Comparison of ENCODE assay signal across 14 cellular contexts in genomic region chr5:56164371-56164770, GRCh38.
DNase-seq lines count a peak whose midpoint lies in the region; ATAC-seq and TF ChIP-seq lines count a peak whose summit lies in the region.
"Had no signal": no experiment of that assay in that cellular context is flagged by ENCODE, and none has a peak within 500 bp of the region (broad histone marks: within the 10 kb centered on the region; RNA-seq: fewer than 3 reads in every experiment).

No MANE protein-coding gene starts in this region.

- TF ChIP-seq CTCF in type B pancreatic cell (conservative IDR thresholded peaks at IDR 0.05) = no peak

- H3K27me3 Mint-ChIP-seq in activated CD4-positive, alpha-beta T cell treated with anti-CD3 and anti-CD28 coated beads, Interleukin-2, amount 10 ng/mL, durations not matched to agents 24 days and 14 days = no peaks in the 10 kb centered on the region
- H3K27me3 Mint-ChIP-seq in type B pancreatic cell = no peaks in the 10 kb centered on the region
- no peaks in the 10 kb centered on the region for H3K27me3 Mint-ChIP-seq in activated CD4-positive, alpha-beta memory T cell treated with anti-CD3 and anti-CD28 coated beads, Interleukin-2, amount 10 ng/mL, durations not matched to agents 7 days and 5 days

- DNase-seq in activated CD4-positive, alpha-beta T cell treated with anti-CD3 and anti-CD28 coated beads, Interleukin-2, amount 10 ng/mL, durations not matched to agents 24 days and 14 days = no peak
- no peak for DNase-seq in activated CD4-positive, alpha-beta T cell treated with anti-CD3 and anti-CD28 coated beads, Interleukin-2, amount 50 U/mL, for 48 hours
- DNase-seq in cerebellum (ENCODE audit: low spot score) = peak; percentile 8
- DNase-seq in middle frontal gyrus (ENCODE audit: extremely low spot score, low spot score) = peak; percentile 32
- DNase-seq in type B pancreatic cell (ENCODE audit: extremely low spot score, unreplicated experiment) = no peak
- no peak for DNase-seq in stimulated activated naive CD8-positive, alpha-beta T cell treated with anti-CD3 and anti-CD28 coated beads, Interleukin-15, Interleukin-2, amounts not matched to agents 100 U/mL and 50 U/mL, for 24 hours
- DNase-seq in stimulated activated CD4-positive, alpha-beta T cell treated with anti-CD3 and anti-CD28 coated beads, Interleukin-2, amount 100 ng/mL, for 48 hours = no peak
- no peak for DNase-seq in activated CD4-positive, alpha-beta memory T cell treated with anti-CD3 and anti-CD28 coated beads, Interleukin-2, amount 10 ng/mL, durations not matched to agents 7 days and 5 days
- DNase-seq: ACHN; activated effector memory CD4-positive, alpha-beta T cell treated with anti-CD3 and anti-CD28 coated beads, Interleukin-2, amount 50 U/mL, for 16 hours; cortex of kidney; MG63; tibial artery had no signal

- POLR2A ChIA-PET in activated CD4-positive, alpha-beta memory T cell treated with anti-CD3 and anti-CD28 coated beads, Interleukin-2, amount 10 ng/mL, durations not matched to agents 7 days and 5 days (lab: Charles Lee) = no interaction called here

- CTCF ChIA-PET in activated CD4-positive, alpha-beta memory T cell treated with anti-CD3 and anti-CD28 coated beads, Interleukin-2, amount 10 ng/mL, durations not matched to agents 7 days and 5 days (lab: Charles Lee) = interaction anchor here (0.9 kb wide), 1 partner anchor 228 kb away, joined by 3 read pairs; no protein-coding TSS in a partner anchor

- no peak overlapping the region for H3K4me3 Mint-ChIP-seq in activated CD4-positive, alpha-beta T cell treated with anti-CD3 and anti-CD28 coated beads, Interleukin-2, amount 10 ng/mL, durations not matched to agents 24 days and 14 days
- H3K4me3 Mint-ChIP-seq in type B pancreatic cell = no peak overlapping the region
- no peak overlapping the region for H3K4me3 Mint-ChIP-seq in activated CD4-positive, alpha-beta memory T cell treated with anti-CD3 and anti-CD28 coated beads, Interleukin-2, amount 10 ng/mL, durations not matched to agents 7 days and 5 days

- peak overlapping the region; percentile 5 for H3K27ac Mint-ChIP-seq in activated CD4-positive, alpha-beta T cell treated with anti-CD3 and anti-CD28 coated beads, Interleukin-2, amount 10 ng/mL, durations not matched to agents 24 days and 14 days
- H3K27ac Mint-ChIP-seq in type B pancreatic cell = peak overlapping the region; percentile 41
- no peak overlapping the region for H3K27ac Mint-ChIP-seq in activated CD4-positive, alpha-beta memory T cell treated with anti-CD3 and anti-CD28 coated beads, Interleukin-2, amount 10 ng/mL, durations not matched to agents 7 days and 5 days

- ATAC-seq in stimulated activated naive CD8-positive, alpha-beta T cell treated with anti-CD3 and anti-CD28 coated beads, Interleukin-15, Interleukin-2, amounts not matched to agents 100 U/mL and 50 U/mL, for 24 hours = no peak
- ATAC-seq: left lobe of liver had no signal

- no peaks in the 10 kb centered on the region for H3K9me3 Mint-ChIP-seq in activated CD4-positive, alpha-beta T cell treated with anti-CD3 and anti-CD28 coated beads, Interleukin-2, amount 10 ng/mL, durations not matched to agents 24 days and 14 days
- H3K9me3 Mint-ChIP-seq in type B pancreatic cell = no peaks in the 10 kb centered on the region
- no peaks in the 10 kb centered on the region for H3K9me3 Mint-ChIP-seq in activated CD4-positive, alpha-beta memory T cell treated with anti-CD3 and anti-CD28 coated beads, Interleukin-2, amount 10 ng/mL, durations not matched to agents 7 days and 5 days

- intact Hi-C loops in activated CD4-positive, alpha-beta T cell treated with anti-CD3 and anti-CD28 coated beads, Interleukin-2, amount 10 ng/mL, durations not matched to agents 24 days and 14 days (cut with micrococcal nuclease) = no loop called here

- peaks cover 50% of the 10 kb centered on the region for H3K4me1 Mint-ChIP-seq in activated CD4-positive, alpha-beta T cell treated with anti-CD3 and anti-CD28 coated beads, Interleukin-2, amount 10 ng/mL, durations not matched to agents 24 days and 14 days
- peaks cover 23% of the 10 kb centered on the region for H3K4me1 Mint-ChIP-seq in type B pancreatic cell (ENCODE audit: unreplicated experiment)
- H3K4me1 Mint-ChIP-seq in activated CD4-positive, alpha-beta memory T cell treated with anti-CD3 and anti-CD28 coated beads, Interleukin-2, amount 10 ng/mL, durations not matched to agents 7 days and 5 days = peaks cover 47% of the 10 kb centered on the region

- H3K36me3 Mint-ChIP-seq in activated CD4-positive, alpha-beta T cell treated with anti-CD3 and anti-CD28 coated beads, Interleukin-2, amount 10 ng/mL, durations not matched to agents 24 days and 14 days (ENCODE audit: low read depth) = no peaks in the 10 kb centered on the region
- H3K36me3 Mint-ChIP-seq in type B pancreatic cell = no peaks in the 10 kb centered on the region
- H3K36me3 Mint-ChIP-seq in activated CD4-positive, alpha-beta memory T cell treated with anti-CD3 and anti-CD28 coated beads, Interleukin-2, amount 10 ng/mL, durations not matched to agents 7 days and 5 days (ENCODE audit: low read depth) = no peaks in the 10 kb centered on the region

Comparison
In these comparisons a context has a peak if more than half of its experiments do, and no peak if none do; other contexts are left out.
1. DNase-seq: peak in cerebellum (single experiment) and middle frontal gyrus (single experiment); none in activated CD4-positive, alpha-beta T cell treated with anti-CD3 and anti-CD28 coated beads, Interleukin-2, amount 10 ng/mL, durations not matched to agents 24 days and 14 days (single experiment), activated CD4-positive, alpha-beta T cell treated with anti-CD3 and anti-CD28 coated beads, Interleukin-2, amount 50 U/mL, for 48 hours (0 of 2), type B pancreatic cell (single experiment), stimulated activated naive CD8-positive, alpha-beta T cell treated with anti-CD3 and anti-CD28 coated beads, Interleukin-15, Interleukin-2, amounts not matched to agents 100 U/mL and 50 U/mL, for 24 hours (single experiment), stimulated activated CD4-positive, alpha-beta T cell treated with anti-CD3 and anti-CD28 coated beads, Interleukin-2, amount 100 ng/mL, for 48 hours (0 of 2) and activated CD4-positive, alpha-beta memory T cell treated with anti-CD3 and anti-CD28 coated beads, Interleukin-2, amount 10 ng/mL, durations not matched to agents 7 days and 5 days (single experiment).